28 cellular contexts compared by ENCODE assay signal in the genomic region with DNA sequence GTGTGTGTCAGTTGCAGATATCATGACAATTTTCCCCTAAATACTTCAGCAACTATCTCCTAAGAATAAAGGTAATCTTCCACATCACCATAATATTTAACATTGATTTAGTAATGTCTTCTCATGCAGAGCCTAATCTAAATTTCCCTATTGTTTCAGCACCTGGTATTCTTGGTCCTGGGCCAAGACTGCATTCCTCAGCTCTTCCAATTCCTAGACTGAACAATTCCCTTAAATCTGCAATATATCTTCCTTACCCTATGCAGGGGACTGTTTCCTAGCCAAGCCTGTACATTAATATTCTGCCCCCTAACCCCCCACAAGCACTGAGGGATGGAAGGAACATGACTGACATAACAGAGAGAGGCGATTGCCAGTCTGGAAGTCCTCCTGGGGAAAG. TPM values are rescaled to one million over a fixed set of nuclear protein-coding genes. Genes with fewer than 3 reads are reported as not detected.
DNase-seq lines count a peak whose midpoint lies in the region; ATAC-seq and TF ChIP-seq lines count a peak whose summit lies in the region.
"Had no signal": no experiment of that assay in that cellular context is flagged by ENCODE, and none has a peak within 500 bp of the region (broad histone marks: within the 10 kb centered on the region; RNA-seq: fewer than 3 reads in every experiment).

No MANE protein-coding gene starts in this region.

- intact Hi-C loops in dendritic cell treated with granulocyte-macrophage colony-stimulating factor and Interleukin-4, amounts not matched to agents 40 ng/mL and 50 ng/mL, for 4 days (cut with micrococcal nuclease) = no loop called here

- H3K4me3 Mint-ChIP-seq in dendritic cell treated with granulocyte-macrophage colony-stimulating factor and Interleukin-4, amounts not matched to agents 40 ng/mL and 50 ng/mL, for 4 days = no peak overlapping the region
- H3K4me3 Mint-ChIP-seq in nephron (no peak overlapping the region), neural progenitor cell (no peak overlapping the region)
- H3K4me3 Mint-ChIP-seq: activated CD8-positive, alpha-beta T cell treated with anti-CD3 and anti-CD28 coated beads for 36 hours; memory B cell; naive B cell had no signal

- H4K20me1 ChIP-seq in Karpas-422 (ENCODE audit: insufficient read depth, low read depth, low read length) (no peaks in the 10 kb centered on the region), neural progenitor cell (ENCODE audit: low read depth) (no peaks in the 10 kb centered on the region)
- H4K20me1 ChIP-seq: BLaER1 treated with 17β-estradiol and CSF1 and Interleukin-3, amounts not matched to agents 10 nM and 100 nM had no signal

- peak overlapping the region; percentile 12 for H3K27ac Mint-ChIP-seq in dendritic cell treated with granulocyte-macrophage colony-stimulating factor and Interleukin-4, amounts not matched to agents 40 ng/mL and 50 ng/mL, for 4 days
- H3K27ac Mint-ChIP-seq in nephron (peak overlapping the region; percentile 25 to 54 (median 32)), neural progenitor cell (no peak overlapping the region)
- H3K27ac Mint-ChIP-seq: activated CD8-positive, alpha-beta T cell treated with anti-CD3 and anti-CD28 coated beads for 36 hours; memory B cell had no signal

- H3K9me2 ChIP-seq in Karpas-422 (replicated peaks; ENCODE audit: insufficient read depth, low read length) = no peaks in the 10 kb centered on the region

- no peak for TF ChIP-seq CTCF in C4-2B (conservative IDR thresholded peaks at IDR 0.05)
- TF ChIP-seq CTCF in RWPE1 (conservative IDR thresholded peaks at IDR 0.05; ENCODE audit: low read depth) = no peak
- TF ChIP-seq CTCF in nephron (IDR thresholded peaks at IDR 0.05; ENCODE audit: unreplicated experiment in 3 of 3) = no peak
- TF ChIP-seq CTCF in neural progenitor cell (IDR thresholded peaks at IDR 0.05) = no peak

- no peaks in the 10 kb centered on the region for H3K36me3 ChIP-seq in Karpas-422 (ENCODE audit: insufficient read depth, low read length)
- H3K36me3 ChIP-seq in neural progenitor cell = no peaks in the 10 kb centered on the region
- H3K36me3 ChIP-seq: gastroesophageal sphincter, right atrium auricular region, stomach had no signal

- H3K4me1 Mint-ChIP-seq in dendritic cell treated with granulocyte-macrophage colony-stimulating factor and Interleukin-4, amounts not matched to agents 40 ng/mL and 50 ng/mL, for 4 days (ENCODE audit: low read depth) = peaks cover 23% of the 10 kb centered on the region
- peaks cover 50% of the 10 kb centered on the region for H3K4me1 Mint-ChIP-seq in nephron
- H3K4me1 Mint-ChIP-seq in neural progenitor cell = no peaks in the 10 kb centered on the region

- ATAC-seq in GM21447 (IDR thresholded peaks at IDR 0.05; ENCODE audit: unreplicated experiment) (no peak), HG02852 (IDR thresholded peaks at IDR 0.05; ENCODE audit: unreplicated experiment) (no peak)
- ATAC-seq: activated CD8-positive, alpha-beta T cell treated with anti-CD3 and anti-CD28 coated beads for 36 hours; gastroesophageal sphincter had no signal

- H3K27ac ChIP-seq in C4-2B (peak overlapping the region; percentile 21; the same call in 1 of the 2 replicates), RWPE1 (no peak overlapping the region; the same call in 1 of the 2 replicates), Karpas-422 (ENCODE audit: low read length) (no peak overlapping the region), neural progenitor cell (no peak overlapping the region)
- H3K27ac ChIP-seq: gastroesophageal sphincter, GM23248, right atrium auricular region, stomach had no signal

- no peaks in the 10 kb centered on the region for H3K9me3 ChIP-seq in Karpas-422 (ENCODE audit: low read length)
- H3K9me3 ChIP-seq in neural progenitor cell (ENCODE audit: low read depth) = no peaks in the 10 kb centered on the region
- H3K9me3 ChIP-seq: gastroesophageal sphincter, right atrium auricular region, stomach had no signal

- DNase-seq in RWPE1 (ENCODE audit: low spot score) (peak; percentile 25), Karpas-422 (no peak), neural progenitor cell (ENCODE audit: low spot score) (no peak)
- DNase-seq: activated CD8-positive, alpha-beta T cell treated with anti-CD3 and anti-CD28 coated beads for 36 hours; activated gamma-delta T cell treated with Interleukin-2 at 50 U/mL for 16 hours; activated T-cell treated with anti-CD3 and anti-CD28 coated beads for 4 hours; central memory CD4-positive, alpha-beta T cell; effector CD4-positive, alpha-beta T cell; GM23248; kidney; naive B cell; NCI-H1105; NCI-H2029; NCI-H446 treated with DMSO at 0.1 percent for 48 hours; NK-92 treated with Interleukin-12 subunit alpha and Interleukin-12 subunit beta, amount 100 ng/mL, for 24 hours; stomach; T1000; trophoblast cell had no signal

- no peaks in the 10 kb centered on the region for H3K27me3 ChIP-seq in Karpas-422 (ENCODE audit: low read length)
- no peaks in the 10 kb centered on the region for H3K27me3 ChIP-seq in neural progenitor cell
- H3K27me3 ChIP-seq: BLaER1 treated with 17β-estradiol and CSF1 and Interleukin-3, amounts not matched to agents 10 nM and 100 nM; gastroesophageal sphincter; right atrium auricular region had no signal

- H3K4me3 ChIP-seq in Karpas-422 (ENCODE audit: low read length) (no peak overlapping the region), neural progenitor cell (no peak overlapping the region)
- H3K4me3 ChIP-seq: BLaER1 treated with 17β-estradiol and CSF1 and Interleukin-3, amounts not matched to agents 10 nM and 100 nM; gastroesophageal sphincter; GM23248; right atrium auricular region; stomach had no signal

- POLR2A ChIA-PET in RWPE1 (lab: Yijun Ruan, JAX; ENCODE audit: low non-redundant PET) = no interaction called here

- H3K9ac ChIP-seq in Karpas-422 (ENCODE audit: low read length) = no peak overlapping the region
- H3K9ac ChIP-seq in neural progenitor cell = no peak overlapping the region
- H3K9ac ChIP-seq: GM23248 had no signal

- H3K4me2 ChIP-seq in Karpas-422 (ENCODE audit: low read depth, low read length, poor library complexity, severe bottlenecking) = no peak overlapping the region
- no peak overlapping the region for H3K4me2 ChIP-seq in neural progenitor cell

- H2AFZ ChIP-seq in Karpas-422 (ENCODE audit: low read length) (no peak overlapping the region), neural progenitor cell (replicated peaks) (no peak overlapping the region)
- H2AFZ ChIP-seq: GM23248 had no signal

- H3F3A ChIP-seq in neural progenitor cell (ENCODE audit: low read depth) = no peaks in the 10 kb centered on the region

- no peaks in the 10 kb centered on the region for H3K4me1 ChIP-seq in Karpas-422 (ENCODE audit: low read length)
- no peaks in the 10 kb centered on the region for H3K4me1 ChIP-seq in neural progenitor cell
- H3K4me1 ChIP-seq: gastroesophageal sphincter had no signal

- H3K27me3 Mint-ChIP-seq in dendritic cell treated with granulocyte-macrophage colony-stimulating factor and Interleukin-4, amounts not matched to agents 40 ng/mL and 50 ng/mL, for 4 days = peaks cover 17% of the 10 kb centered on the region
- H3K27me3 Mint-ChIP-seq in nephron (ENCODE audit: low read depth) (peaks cover 4% of the 10 kb centered on the region), neural progenitor cell (ENCODE audit: insufficient read depth, low read depth) (peaks cover 3% of the 10 kb centered on the region)
- H3K27me3 Mint-ChIP-seq: memory B cell, naive B cell had no signal

- H3K9me3 Mint-ChIP-seq in dendritic cell treated with granulocyte-macrophage colony-stimulating factor and Interleukin-4, amounts not matched to agents 40 ng/mL and 50 ng/mL, for 4 days = peaks cover 12% of the 10 kb centered on the region
- H3K9me3 Mint-ChIP-seq in nephron (no peaks in the 10 kb centered on the region), neural progenitor cell (no peaks in the 10 kb centered on the region)

- H3K36me3 Mint-ChIP-seq in dendritic cell treated with granulocyte-macrophage colony-stimulating factor and Interleukin-4, amounts not matched to agents 40 ng/mL and 50 ng/mL, for 4 days (ENCODE audit: low read depth) = no peaks in the 10 kb centered on the region
- H3K36me3 Mint-ChIP-seq in nephron (ENCODE audit: low read depth) (no peaks in the 10 kb centered on the region), neural progenitor cell (no peaks in the 10 kb centered on the region)

- H3K79me2 ChIP-seq in Karpas-422 (ENCODE audit: low read length) = no peaks in the 10 kb centered on the region
- H3K79me2 ChIP-seq in neural progenitor cell (ENCODE audit: low read depth) = no peaks in the 10 kb centered on the region

- CTCF ChIA-PET in RWPE1 (lab: Yijun Ruan, JAX) = interaction anchor here (1.1 kb wide), 1 partner anchor 304 kb away, joined by 4 read pairs; no protein-coding TSS in a partner anchor

RNA-seq across cellular contexts. Expression of a gene that starts 28.7 kb away (rescaled TPM):
- total RNA-seq in Karpas-422 (2014; rRNA removed; shearing (Covaris generic); ENCODE audit: low replicate concordance) = 0.18 and 1.2 TPM in 2 replicates
- 6.5 and 9.2 TPM in 2 replicates for total RNA-seq in neural progenitor cell (ENCODE audit: low replicate concordance)

RNA-seq across cellular contexts. Expression of a gene that starts 49.1 kb away (rescaled TPM):
- total RNA-seq in Karpas-422 (2014; rRNA removed; shearing (Covaris generic); ENCODE audit: low replicate concordance) = not detected in 2 replicates
- total RNA-seq in neural progenitor cell (ENCODE audit: low replicate concordance) = not detected in 2 replicates
- total RNA-seq: activated CD8-positive, alpha-beta T cell treated with anti-CD3 and anti-CD28 coated beads for 36 hours; GM23248; osteocyte; right atrium auricular region had no signal
